ENCODE assay signal across 24 cellular contexts in genomic region chrX:32937043-32937442, GRCh38.
"Had no signal": no experiment of that assay in that cellular context is flagged by ENCODE, and none has a peak within 500 bp of the region (broad histone marks: within the 10 kb centered on the region; RNA-seq: fewer than 3 reads in every experiment).

No MANE protein-coding gene starts in this region.

- H2AFZ ChIP-seq: hepatocyte, neural progenitor cell, parathyroid adenoma had no signal

- H3K79me2 ChIP-seq: hepatocyte, parathyroid adenoma had no signal

- H3K27ac ChIP-seq: hepatocyte, lower lobe of right lung, neural progenitor cell, neutrophil, parathyroid adenoma, skin epidermis, suprapubic skin, thoracic aorta, tibial artery, upper lobe of right lung had no signal

- H3K4me2 ChIP-seq: hepatocyte, neural progenitor cell had no signal

- H3K36me3 ChIP-seq: lower lobe of right lung, neural progenitor cell, neutrophil, suprapubic skin, thoracic aorta, tibial artery, upper lobe of right lung had no signal

- DNase-seq: islet precursor cell; lower lobe of right lung; mammary epithelial cell; mesenchymal stem cell; naive B cell; natural killer cell; nephron progenitor cell; occipital lobe; right cardiac atrium; stimulated activated CD4-positive, alpha-beta T cell treated with anti-CD3 and anti-CD28 coated beads, Interleukin-12 subunit alpha, Interleukin-12 subunit beta, amount 100 ng/mL, for 4 hours; stimulated activated CD4-positive, alpha-beta T cell treated with anti-CD3 and anti-CD28 coated beads, Interleukin-15, amount 100 ng/mL, for 24 hours; stimulated activated CD4-positive, alpha-beta T cell treated with anti-CD3 and anti-CD28 coated beads, Interleukin-2, amount 100 ng/mL, for 24 hours; stimulated activated CD4-positive, alpha-beta T cell treated with anti-CD3 and anti-CD28 coated beads, Interleukin-4, amount 100 ng/mL, for 1 hour; stimulated activated naive B cell treated with anti-CD40 and anti-IgM and Interleukin-4, amounts not matched to agents 10 μg/mL and 1 μg/mL and 100 μg/mL, for 72 hours; tibial artery; trophoblast cell; upper lobe of right lung had no signal

- H3K27me3 ChIP-seq: hepatocyte, neural progenitor cell, neutrophil, suprapubic skin, tibial artery, upper lobe of right lung had no signal

- H3K4me3 ChIP-seq: hepatocyte, lower lobe of right lung, neural progenitor cell, skin epidermis, suprapubic skin, thoracic aorta, tibial artery, upper lobe of right lung had no signal

- H3K9me3 ChIP-seq: lower lobe of right lung, neutrophil, suprapubic skin, thoracic aorta, tibial artery, upper lobe of right lung had no signal

- H3K4me1 ChIP-seq: lower lobe of right lung, neural progenitor cell, parathyroid adenoma, suprapubic skin, tibial artery, upper lobe of right lung had no signal
